Comparison of ENCODE assay signal across 21 cellular contexts in genomic region chr5:142694092-142694856, GRCh38. TPM values are rescaled to one million over a fixed set of nuclear protein-coding genes. Genes with fewer than 3 reads are reported as not detected.
DNase-seq lines count a peak whose midpoint lies in the region; ATAC-seq and TF ChIP-seq lines count a peak whose summit lies in the region.
"Had no signal": no experiment of that assay in that cellular context is flagged by ENCODE, and none has a peak within 500 bp of the region (broad histone marks: within the 10 kb centered on the region; RNA-seq: fewer than 3 reads in every experiment).

No MANE protein-coding gene starts in this region.

- H3K9me2 ChIP-seq in GM23338 (ENCODE audit: insufficient read depth), result 0 out of 2 replicates have a peak, but pooled peaks cover 3% of the 10 kb centered on the region

- H3K4me3 ChIP-seq in BE2C (ENCODE audit: low read depth, low read length), result no peak overlapping the region
- H3K4me3 ChIP-seq in GM23338, result no peak overlapping the region
- H3K4me3 ChIP-seq in brain microvascular endothelial cell (ENCODE audit: low read depth, low read length), result no peak overlapping the region
- H3K4me3 ChIP-seq in stomach, result no peak overlapping the region
- H3K4me3 ChIP-seq in Caco-2 (ENCODE audit: low read depth, low read length), result no peak overlapping the region
- H3K4me3 ChIP-seq: ascending aorta, sigmoid colon, uterus had no signal

- 84 to 96% (median 92%) methylated on average over 7 of the region's 7 CpGs for WGBS in stomach, 5 donors

- no peaks in the 10 kb centered on the region for H3K79me2 ChIP-seq in GM23338 (replicated peaks; ENCODE audit: insufficient read depth)

- H3K27ac Mint-ChIP-seq in GM23338 (no peak overlapping the region), nephron (peak overlapping the region in 1 of 3 experiments; percentile 9), Caco-2 (ENCODE audit: unreplicated experiment) (no peak overlapping the region)
- H3K27ac Mint-ChIP-seq: CD4-positive, alpha-beta T cell had no signal

- no peaks in the 10 kb centered on the region for H3K36me3 ChIP-seq in BE2C
- no peaks in the 10 kb centered on the region for H3K36me3 ChIP-seq in GM23338 (ENCODE audit: insufficient read depth)
- no peaks in the 10 kb centered on the region for H3K36me3 ChIP-seq in brain microvascular endothelial cell (replicated peaks)
- no peaks in the 10 kb centered on the region for H3K36me3 ChIP-seq in stomach
- H3K36me3 ChIP-seq in Caco-2 (ENCODE audit: control insufficient read depth, insufficient read depth, low read length), result no peaks in the 10 kb centered on the region
- H3K36me3 ChIP-seq: ascending aorta, sigmoid colon, uterus had no signal

- TF ChIP-seq EP300 in stomach (IDR thresholded peaks at IDR 0.05), result no peak

- TF ChIP-seq CTCF in BE2C (IDR thresholded peaks at IDR 0.05; ENCODE audit: low read depth, low read length) (peak; percentile 34), GM23338 (conservative IDR thresholded peaks at IDR 0.05; ENCODE audit: low read depth in 2 of 2) (peak; percentile 44 to 52), brain microvascular endothelial cell (IDR thresholded peaks at IDR 0.05; ENCODE audit: low read depth, low read length, missing control alignments) (peak; percentile 45), nephron (IDR thresholded peaks at IDR 0.05; ENCODE audit: unreplicated experiment in 3 of 3) (peak in 2 of 3 experiments; percentile 13 to 17), stomach (IDR thresholded peaks at IDR 0.05) (no peak), Caco-2 (IDR thresholded peaks at IDR 0.05; ENCODE audit: insufficient read depth in 1 of 2, low read depth in 1 of 2, low read length in 1 of 2, severe bottlenecking in 1 of 2, unreplicated experiment in 1 of 2) (peak in 1 of 2 experiments; percentile 15)

- no TSS peak for BruUV-seq in Caco-2 (replicated peaks; lab: Mats Ljungman, UMichigan)

- no peaks in the 10 kb centered on the region for H4K20me1 ChIP-seq in GM23338 (replicated peaks; ENCODE audit: insufficient read depth)

- peaks cover 4% of the 10 kb centered on the region for H3K27me3 Mint-ChIP-seq in GM23338 (ENCODE audit: insufficient read depth, low read depth, poor library complexity)
- no peaks in the 10 kb centered on the region for H3K27me3 Mint-ChIP-seq in nephron (ENCODE audit: low read depth)
- peaks cover 4% of the 10 kb centered on the region for H3K27me3 Mint-ChIP-seq in Caco-2 (ENCODE audit: insufficient read depth, unreplicated experiment)

- H2AFZ ChIP-seq in GM23338, result no peak overlapping the region

- intact Hi-C loops in stomach (cut with DNase I; ENCODE audit: low total_unique reads) (no loop called here), Caco-2 (cut with micrococcal nuclease; ENCODE audit: unreplicated experiment) (no loop called here)

- H3K27ac ChIP-seq in GM23338 (ENCODE audit: low read depth) (no peak overlapping the region), brain microvascular endothelial cell (no peak overlapping the region), stomach (no peak overlapping the region)
- H3K27ac ChIP-seq: ascending aorta, sigmoid colon, uterus had no signal

- H3K9me3 Mint-ChIP-seq in GM23338 (no peaks in the 10 kb centered on the region; the same call in 2 of the 3 replicates), nephron (no peaks in the 10 kb centered on the region), Caco-2 (ENCODE audit: unreplicated experiment) (no peaks in the 10 kb centered on the region)
- H3K9me3 Mint-ChIP-seq: activated T-cell treated with anti-CD3 and anti-CD28 coated beads, Interleukin-2, amount 50 U/mL, for 4 hours; CD4-positive, alpha-beta T cell had no signal

- no peak for TF ChIP-seq POLR2A in stomach (IDR thresholded peaks at IDR 0.05)

- ATAC-seq in GM23338, result no peak; the same call in 1 of the 3 replicates
- ATAC-seq in HG02798 (IDR thresholded peaks at IDR 0.05; ENCODE audit: poor library complexity, unreplicated experiment), result no peak
- ATAC-seq: activated CD4-positive, CD25-positive, alpha-beta regulatory T cell treated with anti-CD3 and anti-CD28 coated beads, Interleukin-2, amount 50 U/mL, for 24 hours; activated T-cell treated with anti-CD3 and anti-CD28 coated beads, Interleukin-2, amount 50 U/mL, for 4 hours had no signal

- peaks cover 20% of the 10 kb centered on the region for H3K4me1 Mint-ChIP-seq in GM23338
- peaks cover 36% of the 10 kb centered on the region for H3K4me1 Mint-ChIP-seq in nephron
- H3K4me1 Mint-ChIP-seq in Caco-2 (ENCODE audit: low read depth, unreplicated experiment), result peaks cover 10% of the 10 kb centered on the region

- in situ Hi-C loops in brain microvascular endothelial cell (cut with HindIII; ENCODE audit: low pct_ligation_motif_present, low sequenced_read_pairs), result no loop called here

- H3F3A ChIP-seq in GM23338 (replicated peaks; ENCODE audit: low read depth), result no peaks in the 10 kb centered on the region

- H3K4me1 ChIP-seq in BE2C (peaks cover 24% of the 10 kb centered on the region), GM23338 (ENCODE audit: insufficient read depth) (peaks cover 9% of the 10 kb centered on the region), stomach (peaks cover 0 to 24% (median 14%) of the 10 kb centered on the region in 4 donors), Caco-2 (no peaks in the 10 kb centered on the region)

- no peaks in the 10 kb centered on the region; the same call in 2 of the 3 replicates for H3K36me3 Mint-ChIP-seq in GM23338 (ENCODE audit: low read depth)
- no peaks in the 10 kb centered on the region for H3K36me3 Mint-ChIP-seq in nephron (ENCODE audit: low read depth)
- no peaks in the 10 kb centered on the region for H3K36me3 Mint-ChIP-seq in Caco-2 (ENCODE audit: insufficient read depth, unreplicated experiment)

- DNase-seq in BE2C (no peak), GM23338 (ENCODE audit: low spot score) (peak; percentile 41), brain microvascular endothelial cell (no peak), stomach (no peak), Caco-2 (no peak)
- DNase-seq: activated naive CD4-positive, alpha-beta T cell treated with anti-CD3 and anti-CD28 coated beads, Interleukin-2, amount 50 U/mL, for 16 hours; activated T-cell treated with anti-CD3 and anti-CD28 coated beads, Interleukin-2, amount 50 U/mL, for 4 hours; CD4-positive, alpha-beta T cell; effector memory CD4-positive, alpha-beta T cell; Kasumi-1; NCI-H1092 treated with DMSO at 0.1 percent for 48 hours; NCI-H1930; NCI-H345; SHP77 treated with DMSO at 0.1 percent for 48 hours; sigmoid colon; SW 1271; uterus had no signal

- POLR2A ChIA-PET in Caco-2 (lab: Charles Lee), result no interaction called here

- H3K27me3 ChIP-seq in BE2C (no peaks in the 10 kb centered on the region), GM23338 (ENCODE audit: insufficient read depth) (no peaks in the 10 kb centered on the region), brain microvascular endothelial cell (replicated peaks) (no peaks in the 10 kb centered on the region), stomach (no peaks in the 10 kb centered on the region), Caco-2 (replicated peaks; ENCODE audit: control insufficient read depth, insufficient read depth, low read length) (no peaks in the 10 kb centered on the region; the same call in none of the 2 replicates)
- H3K27me3 ChIP-seq: ascending aorta, sigmoid colon, uterus had no signal

- CTCF ChIA-PET in Caco-2 (lab: Charles Lee), result interaction anchor here (1.1 kb wide), 1 partner anchor 39 kb away, joined by 4 read pairs; no protein-coding TSS in a partner anchor

- H3K4me3 Mint-ChIP-seq in GM23338, result no peak overlapping the region
- no peak overlapping the region for H3K4me3 Mint-ChIP-seq in nephron
- H3K4me3 Mint-ChIP-seq in Caco-2 (ENCODE audit: unreplicated experiment), result no peak overlapping the region
- H3K4me3 Mint-ChIP-seq: activated T-cell treated with anti-CD3 and anti-CD28 coated beads, Interleukin-2, amount 50 U/mL, for 4 hours; CD4-positive, alpha-beta T cell had no signal

- no peaks in the 10 kb centered on the region for H3K9me3 ChIP-seq in BE2C
- no peaks in the 10 kb centered on the region for H3K9me3 ChIP-seq in stomach
- H3K9me3 ChIP-seq in Caco-2, result no peaks in the 10 kb centered on the region
- H3K9me3 ChIP-seq: ascending aorta, sigmoid colon, uterus had no signal

- H3K4me2 ChIP-seq in GM23338, result no peak overlapping the region

TF ChIP-seq in GM23338, 12 proteins besides CTCF, POLR2A, EP300 and RAD21 (continues in another document):
- no peak for TF ChIP-seq EZH2phosphoT487 (IDR thresholded peaks at IDR 0.05; ENCODE audit: unreplicated experiment)
- no peak for TF ChIP-seq ETS1 (IDR thresholded peaks at IDR 0.05)

RNA-seq across cellular contexts. Expression of gene FGF1, which starts 8.4 kb away (rescaled TPM):
- polyA plus RNA-seq in BE2C (2012; ENCODE audit: insufficient read depth, insufficient read length, low read depth), result 1.6 TPM
- 0.12 and 0.21 TPM in 2 replicates for total RNA-seq in GM23338 (2014; rRNA removed; shearing (Covaris generic))
- polyA plus RNA-seq in GM23338 (2016; fragmentation: Nextera tagmentation; extraction: Ambion mirVana) (0.34 TPM in 1 of 2 replicates, not detected in the other), stomach (1 to 10 TPM in 1 of 3 donors, under 1 TPM in 2; 0.73 to 1.6 (median 0.92) TPM)
- total RNA-seq in stomach (1 to 10 TPM in 2 of 5 donors, not detected in 3; 1.0 to 3.5 TPM), Caco-2 (2022) (not detected in 2 replicates)
- total RNA-seq: activated T-cell treated with anti-CD3 and anti-CD28 coated beads, Interleukin-2, amount 50 U/mL, for 4 hours; CD4-positive, alpha-beta T cell had no signal

Comparison
In these comparisons a context has a peak if more than half of its experiments do, and no peak if none do; other contexts are left out.
1. CTCF ChIP-seq: peak in BE2C (single experiment), GM23338 (2 of 2), brain microvascular endothelial cell (single experiment) and nephron (2 of 3); none in stomach (0 of 7).